In the genomic region with DNA sequence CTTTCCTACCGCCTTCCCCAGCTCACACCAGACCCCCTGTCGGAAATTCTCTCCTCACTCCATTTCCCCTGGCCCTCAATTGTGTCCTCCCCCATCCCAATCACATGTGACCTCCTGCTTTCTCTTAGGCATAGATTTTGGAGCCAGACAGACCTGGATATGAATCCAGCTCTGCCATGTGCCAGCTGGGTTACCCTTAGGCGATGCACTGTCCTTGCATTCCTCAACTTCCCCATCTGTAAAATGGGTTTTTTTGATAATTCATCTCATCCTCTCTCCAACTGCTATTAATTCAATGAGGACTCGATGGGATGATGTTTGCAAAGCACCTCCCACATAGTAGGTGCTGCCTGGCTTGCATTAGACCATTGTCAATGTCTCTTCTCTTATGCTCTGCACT, we compare ENCODE assay signal across 10 cellular contexts. TPM values are rescaled to one million over a fixed set of nuclear protein-coding genes. Genes with fewer than 3 reads are reported as not detected.
"Had no signal": no experiment of that assay in that cellular context is flagged by ENCODE, and none has a peak within 500 bp of the region (broad histone marks: within the 10 kb centered on the region; RNA-seq: fewer than 3 reads in every experiment).

No MANE protein-coding gene starts in this region.

- ATAC-seq: GM23338, HCT116 had no signal

- H3K36me3 ChIP-seq: HAP-1 had no signal

- H3K27ac Mint-ChIP-seq: GM23338, HFFc6 had no signal

- H3K4me3 Mint-ChIP-seq: GM23338, HFFc6 had no signal

- DNase-seq: H7, IMR-90, KBM-7 had no signal

- H3K4me2 ChIP-seq: GM23338 had no signal

- H3K27ac ChIP-seq: HL-60 had no signal

- H3K4me3 ChIP-seq: GM23338, HAP-1 had no signal

- H3K4me1 ChIP-seq: HAP-1 had no signal

- H3K9me3 Mint-ChIP-seq: GM23338, HFFc6 had no signal

- H2AFZ ChIP-seq: GM23338 had no signal

- H3K9me3 ChIP-seq: HAP-1 had no signal

RNA-seq across cellular contexts. Expression of a gene that starts 47.7 kb away (rescaled TPM):
- total RNA-seq: GM23338, H4, HFFc6, HT1080, IMR-90 had no signal
- polyA plus RNA-seq: GM23338, IMR-90 had no signal
